ENCODE assay signal across 1 cellular context in genomic region chr15:90101130-90101968, GRCh38.
A peak's percentile ranks its signal among the peaks of the same experiment; 100 is the strongest.
TF ChIP-seq lines count a peak whose summit lies in the region.

No MANE protein-coding gene starts in this region.

TF ChIP-seq in GM12878, 131 proteins besides CTCF, POLR2A, EP300 and RAD21 (continued from another document and continues in another):
- TF ChIP-seq, protein P1, sequence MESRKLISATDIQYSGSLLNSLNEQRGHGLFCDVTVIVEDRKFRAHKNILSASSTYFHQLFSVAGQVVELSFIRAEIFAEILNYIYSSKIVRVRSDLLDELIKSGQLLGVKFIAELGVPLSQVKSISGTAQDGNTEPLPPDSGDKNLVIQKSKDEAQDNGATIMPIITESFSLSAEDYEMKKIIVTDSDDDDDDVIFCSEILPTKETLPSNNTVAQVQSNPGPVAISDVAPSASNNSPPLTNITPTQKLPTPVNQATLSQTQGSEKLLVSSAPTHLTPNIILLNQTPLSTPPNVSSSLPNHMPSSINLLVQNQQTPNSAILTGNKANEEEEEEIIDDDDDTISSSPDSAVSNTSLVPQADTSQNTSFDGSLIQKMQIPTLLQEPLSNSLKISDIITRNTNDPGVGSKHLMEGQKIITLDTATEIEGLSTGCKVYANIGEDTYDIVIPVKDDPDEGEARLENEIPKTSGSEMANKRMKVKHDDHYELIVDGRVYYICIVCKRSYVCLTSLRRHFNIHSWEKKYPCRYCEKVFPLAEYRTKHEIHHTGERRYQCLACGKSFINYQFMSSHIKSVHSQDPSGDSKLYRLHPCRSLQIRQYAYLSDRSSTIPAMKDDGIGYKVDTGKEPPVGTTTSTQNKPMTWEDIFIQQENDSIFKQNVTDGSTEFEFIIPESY (IDR thresholded peaks at IDR 0.05) = no peak
- TF ChIP-seq MTA2 (IDR thresholded peaks at IDR 0.05; ENCODE audit: low read depth) (peak; percentile 17; the same call in 1 of the 2 replicates), EED (IDR thresholded peaks at IDR 0.05; ENCODE audit: low read depth) (no peak), NR2C1 (IDR thresholded peaks at IDR 0.05) (no peak), SMAD1 (IDR thresholded peaks at IDR 0.05; ENCODE audit: low read depth, partially characterized antibody) (no peak), E2F8 (IDR thresholded peaks at IDR 0.05; ENCODE audit: low read depth, partially characterized antibody) (no peak), NR2F1 (conservative IDR thresholded peaks at IDR 0.05) (no peak), HDAC2 (IDR thresholded peaks at IDR 0.05) (no peak), YBX1 (IDR thresholded peaks at IDR 0.05) (no peak), NFYA (IDR thresholded peaks at IDR 0.05; ENCODE audit: borderline replicate concordance, low read depth, low read length) (no peak), ATF3 (IDR thresholded peaks at IDR 0.05; ENCODE audit: borderline replicate concordance, extremely low read depth, low read depth, low read length) (no peak), RB1 (IDR thresholded peaks at IDR 0.05; ENCODE audit: borderline replicate concordance) (no peak; the same call in 1 of the 2 replicates), BMI1 (IDR thresholded peaks at IDR 0.05; ENCODE audit: borderline replicate concordance) (peak; percentile 90), ZNF207 (IDR thresholded peaks at IDR 0.05; ENCODE audit: borderline replicate concordance) (no peak), SPI1 (IDR thresholded peaks at IDR 0.05; ENCODE audit: borderline replicate concordance, insufficient read depth, low read depth, low read length) (peak; percentile 82), DPF2 (IDR thresholded peaks at IDR 0.05) (no peak; the same call in 1 of the 2 replicates), CHD2 (IDR thresholded peaks at IDR 0.05; ENCODE audit: borderline replicate concordance, low read depth, low read length) (peak; percentile 26; the same call in 1 of the 2 replicates), IRF4 (IDR thresholded peaks at IDR 0.05; ENCODE audit: low read depth, low read length) (no peak), CHD1 (IDR thresholded peaks at IDR 0.05; ENCODE audit: low read depth, low read length) (no peak), CREM (IDR thresholded peaks at IDR 0.05; ENCODE audit: low read depth) (0 out of 2 replicates have a peak, but pooled peaks have one; percentile 32), MXI1 (IDR thresholded peaks at IDR 0.05; ENCODE audit: low read depth, low read length) (peak; percentile 16; the same call in 1 of the 2 replicates), USF2 (IDR thresholded peaks at IDR 0.05; ENCODE audit: borderline replicate concordance, low read depth, low read length) (no peak), ELK1 (IDR thresholded peaks at IDR 0.05; ENCODE audit: low read depth, low read length) (no peak), WRNIP1 (IDR thresholded peaks at IDR 0.05; ENCODE audit: borderline replicate concordance, low read depth, low read length) (no peak), SIN3A (IDR thresholded peaks at IDR 0.05; ENCODE audit: low read depth, low read length) (no peak), FOS (IDR thresholded peaks at IDR 0.05; ENCODE audit: borderline replicate concordance, extremely low read depth, insufficient read length) (no peak)
- TF ChIP-seq, protein P2, sequence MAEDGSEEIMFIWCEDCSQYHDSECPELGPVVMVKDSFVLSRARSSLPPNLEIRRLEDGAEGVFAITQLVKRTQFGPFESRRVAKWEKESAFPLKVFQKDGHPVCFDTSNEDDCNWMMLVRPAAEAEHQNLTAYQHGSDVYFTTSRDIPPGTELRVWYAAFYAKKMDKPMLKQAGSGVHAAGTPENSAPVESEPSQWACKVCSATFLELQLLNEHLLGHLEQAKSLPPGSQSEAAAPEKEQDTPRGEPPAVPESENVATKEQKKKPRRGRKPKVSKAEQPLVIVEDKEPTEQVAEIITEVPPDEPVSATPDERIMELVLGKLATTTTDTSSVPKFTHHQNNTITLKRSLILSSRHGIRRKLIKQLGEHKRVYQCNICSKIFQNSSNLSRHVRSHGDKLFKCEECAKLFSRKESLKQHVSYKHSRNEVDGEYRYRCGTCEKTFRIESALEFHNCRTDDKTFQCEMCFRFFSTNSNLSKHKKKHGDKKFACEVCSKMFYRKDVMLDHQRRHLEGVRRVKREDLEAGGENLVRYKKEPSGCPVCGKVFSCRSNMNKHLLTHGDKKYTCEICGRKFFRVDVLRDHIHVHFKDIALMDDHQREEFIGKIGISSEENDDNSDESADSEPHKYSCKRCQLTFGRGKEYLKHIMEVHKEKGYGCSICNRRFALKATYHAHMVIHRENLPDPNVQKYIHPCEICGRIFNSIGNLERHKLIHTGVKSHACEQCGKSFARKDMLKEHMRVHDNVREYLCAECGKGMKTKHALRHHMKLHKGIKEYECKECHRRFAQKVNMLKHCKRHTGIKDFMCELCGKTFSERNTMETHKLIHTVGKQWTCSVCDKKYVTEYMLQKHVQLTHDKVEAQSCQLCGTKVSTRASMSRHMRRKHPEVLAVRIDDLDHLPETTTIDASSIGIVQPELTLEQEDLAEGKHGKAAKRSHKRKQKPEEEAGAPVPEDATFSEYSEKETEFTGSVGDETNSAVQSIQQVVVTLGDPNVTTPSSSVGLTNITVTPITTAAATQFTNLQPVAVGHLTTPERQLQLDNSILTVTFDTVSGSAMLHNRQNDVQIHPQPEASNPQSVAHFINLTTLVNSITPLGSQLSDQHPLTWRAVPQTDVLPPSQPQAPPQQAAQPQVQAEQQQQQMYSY (CRISPR knock-in tag; IDR thresholded peaks at IDR 0.05) = no peak
- TF ChIP-seq, protein P3, sequence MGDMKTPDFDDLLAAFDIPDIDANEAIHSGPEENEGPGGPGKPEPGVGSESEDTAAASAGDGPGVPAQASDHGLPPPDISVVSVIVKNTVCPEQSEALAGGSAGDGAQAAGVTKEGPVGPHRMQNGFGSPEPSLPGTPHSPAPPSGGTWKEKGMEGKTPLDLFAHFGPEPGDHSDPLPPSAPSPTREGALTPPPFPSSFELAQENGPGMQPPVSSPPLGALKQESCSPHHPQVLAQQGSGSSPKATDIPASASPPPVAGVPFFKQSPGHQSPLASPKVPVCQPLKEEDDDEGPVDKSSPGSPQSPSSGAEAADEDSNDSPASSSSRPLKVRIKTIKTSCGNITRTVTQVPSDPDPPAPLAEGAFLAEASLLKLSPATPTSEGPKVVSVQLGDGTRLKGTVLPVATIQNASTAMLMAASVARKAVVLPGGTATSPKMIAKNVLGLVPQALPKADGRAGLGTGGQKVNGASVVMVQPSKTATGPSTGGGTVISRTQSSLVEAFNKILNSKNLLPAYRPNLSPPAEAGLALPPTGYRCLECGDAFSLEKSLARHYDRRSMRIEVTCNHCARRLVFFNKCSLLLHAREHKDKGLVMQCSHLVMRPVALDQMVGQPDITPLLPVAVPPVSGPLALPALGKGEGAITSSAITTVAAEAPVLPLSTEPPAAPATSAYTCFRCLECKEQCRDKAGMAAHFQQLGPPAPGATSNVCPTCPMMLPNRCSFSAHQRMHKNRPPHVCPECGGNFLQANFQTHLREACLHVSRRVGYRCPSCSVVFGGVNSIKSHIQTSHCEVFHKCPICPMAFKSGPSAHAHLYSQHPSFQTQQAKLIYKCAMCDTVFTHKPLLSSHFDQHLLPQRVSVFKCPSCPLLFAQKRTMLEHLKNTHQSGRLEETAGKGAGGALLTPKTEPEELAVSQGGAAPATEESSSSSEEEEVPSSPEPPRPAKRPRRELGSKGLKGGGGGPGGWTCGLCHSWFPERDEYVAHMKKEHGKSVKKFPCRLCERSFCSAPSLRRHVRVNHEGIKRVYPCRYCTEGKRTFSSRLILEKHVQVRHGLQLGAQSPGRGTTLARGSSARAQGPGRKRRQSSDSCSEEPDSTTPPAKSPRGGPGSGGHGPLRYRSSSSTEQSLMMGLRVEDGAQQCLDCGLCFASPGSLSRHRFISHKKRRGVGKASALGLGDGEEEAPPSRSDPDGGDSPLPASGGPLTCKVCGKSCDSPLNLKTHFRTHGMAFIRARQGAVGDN (IDR thresholded peaks at IDR 0.05) = peak; percentile 52; the same call in 1 of the 2 replicates
- TF ChIP-seq, protein P4, sequence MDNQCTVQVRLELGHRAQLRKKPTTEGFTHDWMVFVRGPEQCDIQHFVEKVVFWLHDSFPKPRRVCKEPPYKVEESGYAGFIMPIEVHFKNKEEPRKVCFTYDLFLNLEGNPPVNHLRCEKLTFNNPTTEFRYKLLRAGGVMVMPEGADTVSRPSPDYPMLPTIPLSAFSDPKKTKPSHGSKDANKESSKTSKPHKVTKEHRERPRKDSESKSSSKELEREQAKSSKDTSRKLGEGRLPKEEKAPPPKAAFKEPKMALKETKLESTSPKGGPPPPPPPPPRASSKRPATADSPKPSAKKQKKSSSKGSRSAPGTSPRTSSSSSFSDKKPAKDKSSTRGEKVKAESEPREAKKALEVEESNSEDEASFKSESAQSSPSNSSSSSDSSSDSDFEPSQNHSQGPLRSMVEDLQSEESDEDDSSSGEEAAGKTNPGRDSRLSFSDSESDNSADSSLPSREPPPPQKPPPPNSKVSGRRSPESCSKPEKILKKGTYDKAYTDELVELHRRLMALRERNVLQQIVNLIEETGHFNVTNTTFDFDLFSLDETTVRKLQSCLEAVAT (IDR thresholded peaks at IDR 0.05) = peak; percentile 55; the same call in 1 of the 2 replicates
- TF ChIP-seq, protein P5, sequence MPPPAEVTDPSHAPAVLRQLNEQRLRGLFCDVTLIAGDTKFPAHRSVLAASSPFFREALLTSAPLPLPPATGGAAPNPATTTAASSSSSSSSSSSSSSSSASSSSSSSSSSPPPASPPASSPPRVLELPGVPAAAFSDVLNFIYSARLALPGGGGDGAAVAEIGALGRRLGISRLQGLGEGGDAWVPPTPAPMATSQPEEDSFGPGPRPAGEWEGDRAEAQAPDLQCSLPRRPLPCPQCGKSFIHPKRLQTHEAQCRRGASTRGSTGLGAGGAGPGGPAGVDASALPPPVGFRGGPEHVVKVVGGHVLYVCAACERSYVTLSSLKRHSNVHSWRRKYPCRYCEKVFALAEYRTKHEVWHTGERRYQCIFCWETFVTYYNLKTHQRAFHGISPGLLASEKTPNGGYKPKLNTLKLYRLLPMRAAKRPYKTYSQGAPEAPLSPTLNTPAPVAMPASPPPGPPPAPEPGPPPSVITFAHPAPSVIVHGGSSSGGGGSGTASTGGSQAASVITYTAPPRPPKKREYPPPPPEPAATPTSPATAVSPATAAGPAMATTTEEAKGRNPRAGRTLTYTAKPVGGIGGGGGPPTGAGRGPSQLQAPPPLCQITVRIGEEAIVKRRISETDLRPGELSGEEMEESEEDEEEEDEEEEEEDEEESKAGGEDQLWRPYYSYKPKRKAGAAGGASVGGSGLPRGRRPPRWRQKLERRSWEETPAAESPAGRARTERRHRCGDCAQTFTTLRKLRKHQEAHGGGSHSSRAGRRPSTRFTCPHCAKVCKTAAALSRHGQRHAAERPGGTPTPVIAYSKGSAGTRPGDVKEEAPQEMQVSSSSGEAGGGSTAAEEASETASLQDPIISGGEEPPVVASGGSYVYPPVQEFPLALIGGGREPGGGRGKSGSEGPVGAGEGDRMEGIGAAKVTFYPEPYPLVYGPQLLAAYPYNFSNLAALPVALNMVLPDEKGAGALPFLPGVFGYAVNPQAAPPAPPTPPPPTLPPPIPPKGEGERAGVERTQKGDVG (CRISPR knock-in tag; IDR thresholded peaks at IDR 0.05) = no peak
